In the genomic region with DNA sequence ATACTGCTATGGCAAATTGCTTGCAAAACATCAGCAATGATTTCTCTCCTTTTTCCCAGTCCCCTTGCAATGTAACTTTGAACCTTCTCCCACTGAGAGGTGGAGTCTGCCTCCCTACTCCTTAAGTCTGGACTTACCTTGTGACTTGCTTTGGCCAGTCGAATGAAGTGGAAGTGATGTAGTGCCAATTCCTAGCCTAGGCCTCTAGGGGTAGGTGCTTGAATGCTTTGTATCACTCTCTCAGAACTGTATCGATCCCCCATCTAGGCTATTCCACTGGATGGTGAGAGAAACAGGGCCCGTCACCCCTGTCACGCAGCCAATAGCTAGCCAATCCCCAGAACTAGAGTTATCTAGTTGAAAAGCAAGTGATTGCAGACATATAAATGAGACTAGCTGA, we compare ENCODE assay signal across 27 cellular contexts.
"Had no signal": no experiment of that assay in that cellular context is flagged by ENCODE, and none has a peak within 500 bp of the region (broad histone marks: within the 10 kb centered on the region; RNA-seq: fewer than 3 reads in every experiment).

No MANE protein-coding gene starts in this region.

- H3K4me1 Mint-ChIP-seq: immature natural killer cell; mesothelial cell of epicardium; naive B cell; natural killer cell; nephron progenitor cell; neural progenitor cell; stimulated activated effector memory CD8-positive, alpha-beta T cell treated with anti-CD3 and anti-CD28 coated beads, Interleukin-12 subunit alpha, Interleukin-12 subunit beta, amount 100 ng/mL, for 72 hours; stimulated activated naive CD8-positive, alpha-beta T cell treated with anti-CD3 and anti-CD28 coated beads, Interleukin-15, amount 100 ng/mL, for 72 hours had no signal

- H3K4me3 ChIP-seq: heart left ventricle, left lung, lower lobe of right lung, neural progenitor cell, psoas muscle, right lobe of liver, tibial nerve, uterus had no signal

- H2AFZ ChIP-seq: neural progenitor cell, parathyroid adenoma had no signal

- H3K27ac ChIP-seq: heart left ventricle, left lung, lower lobe of right lung, neural progenitor cell, neutrophil, parathyroid adenoma, psoas muscle, right lobe of liver, tibial nerve, uterus had no signal

- H3K4me1 ChIP-seq: heart left ventricle, left lung, lower lobe of right lung, neural progenitor cell, parathyroid adenoma, psoas muscle, right lobe of liver, tibial nerve, uterus had no signal

- H3K36me3 ChIP-seq: heart left ventricle, left lung, lower lobe of right lung, neural progenitor cell, neutrophil, right lobe of liver, tibial nerve, uterus had no signal

- DNase-seq: heart left ventricle; hypothalamus; immature natural killer cell; kidney; left colon; left lung; lower lobe of right lung; mammary epithelial cell; mesenchymal stem cell; naive B cell; natural killer cell; nephron progenitor cell; occipital lobe; psoas muscle; right lobe of liver; stimulated activated CD4-positive, alpha-beta T cell treated with anti-CD3 and anti-CD28 coated beads, Interleukin-4, amount 100 ng/mL, for 24 hours; stimulated activated naive CD4-positive, alpha-beta T cell treated with Interleukin-2 at 50 U/mL for 16 hours; stimulated activated naive CD8-positive, alpha-beta T cell treated with anti-CD3 and anti-CD28 coated beads, Interleukin-15, amount 100 ng/mL, for 72 hours; substantia nigra; uterus had no signal

- H3K36me3 Mint-ChIP-seq: mesothelial cell of epicardium; naive B cell; natural killer cell; neural progenitor cell; stimulated activated effector memory CD8-positive, alpha-beta T cell treated with anti-CD3 and anti-CD28 coated beads, Interleukin-12 subunit alpha, Interleukin-12 subunit beta, amount 100 ng/mL, for 72 hours; type B pancreatic cell had no signal

- H3K9me3 ChIP-seq: heart left ventricle, left lung, lower lobe of right lung, neutrophil, psoas muscle, right lobe of liver, tibial nerve, uterus had no signal

- H3K27ac Mint-ChIP-seq: immature natural killer cell; mesothelial cell of epicardium; naive B cell; natural killer cell; nephron progenitor cell; neural progenitor cell; stimulated activated effector memory CD8-positive, alpha-beta T cell treated with anti-CD3 and anti-CD28 coated beads, Interleukin-12 subunit alpha, Interleukin-12 subunit beta, amount 100 ng/mL, for 72 hours; stimulated activated naive CD8-positive, alpha-beta T cell treated with anti-CD3 and anti-CD28 coated beads, Interleukin-15, amount 100 ng/mL, for 72 hours; type B pancreatic cell had no signal

- H3K9me3 Mint-ChIP-seq: mesothelial cell of epicardium, nephron progenitor cell, neural progenitor cell, type B pancreatic cell had no signal

- H3K4me2 ChIP-seq: neural progenitor cell had no signal

- H3K79me2 ChIP-seq: parathyroid adenoma had no signal

- ATAC-seq: heart left ventricle; left colon; left lung; lower lobe of right lung; natural killer cell; psoas muscle; right lobe of liver; stimulated activated effector memory CD8-positive, alpha-beta T cell treated with anti-CD3 and anti-CD28 coated beads, Interleukin-12 subunit alpha, Interleukin-12 subunit beta, amount 100 ng/mL, for 72 hours; stimulated activated naive CD8-positive, alpha-beta T cell treated with anti-CD3 and anti-CD28 coated beads, Interleukin-15, amount 100 ng/mL, for 72 hours had no signal

- H3K4me3 Mint-ChIP-seq: immature natural killer cell; mesothelial cell of epicardium; naive B cell; natural killer cell; nephron progenitor cell; neural progenitor cell; stimulated activated effector memory CD8-positive, alpha-beta T cell treated with anti-CD3 and anti-CD28 coated beads, Interleukin-12 subunit alpha, Interleukin-12 subunit beta, amount 100 ng/mL, for 72 hours; stimulated activated naive CD8-positive, alpha-beta T cell treated with anti-CD3 and anti-CD28 coated beads, Interleukin-15, amount 100 ng/mL, for 72 hours; type B pancreatic cell had no signal

- H3K27me3 Mint-ChIP-seq: naive B cell; stimulated activated naive CD8-positive, alpha-beta T cell treated with anti-CD3 and anti-CD28 coated beads, Interleukin-15, amount 100 ng/mL, for 72 hours; type B pancreatic cell had no signal

- H3K27me3 ChIP-seq: heart left ventricle, left lung, neural progenitor cell, neutrophil, right lobe of liver, tibial nerve, uterus had no signal

- H3K9ac ChIP-seq: neural progenitor cell, parathyroid adenoma had no signal
